9 cellular contexts compared by ENCODE assay signal in genomic region chr1:93021539-93022134, GRCh38. TPM values are rescaled to one million over a fixed set of nuclear protein-coding genes. Genes with fewer than 3 reads are reported as not detected.
A peak's percentile ranks its signal among the peaks of the same experiment; 100 is the strongest.
DNase-seq lines count a peak whose midpoint lies in the region; ATAC-seq and TF ChIP-seq lines count a peak whose summit lies in the region.
"Had no signal": no experiment of that assay in that cellular context is flagged by ENCODE, and none has a peak within 500 bp of the region (broad histone marks: within the 10 kb centered on the region; RNA-seq: fewer than 3 reads in every experiment).

No MANE protein-coding gene starts in this region.

- peak; percentile 49 for DNase-seq in activated CD4-positive, alpha-beta T cell treated with anti-CD3 and anti-CD28 coated beads, Interleukin-2, amount 10 ng/mL, durations not matched to agents 7 days and 5 days
- DNase-seq in activated CD4-positive, alpha-beta T cell treated with anti-CD3 and anti-CD28 coated beads, Interleukin-2, amount 50 U/mL, for 1 hour, result no peak
- DNase-seq in H7 (peak; percentile 49), NCI-H146 treated with DMSO at 0.1 percent for 48 hours (lab: John Stamatoyannopoulos, UW; ENCODE audit: unreplicated experiment) (peak; percentile 32), WERI-Rb-1 (no peak), glutamatergic neuron (no peak), activated gamma-delta T cell treated with Interleukin-2 at 50 U/mL for 16 hours (no peak)
- DNase-seq in stimulated activated effector memory CD8-positive, alpha-beta T cell treated with anti-CD3 and anti-CD28 coated beads, Interleukin-12 subunit alpha, Interleukin-12 subunit beta, amount 100 ng/mL, for 72 hours (ENCODE audit: low spot score in 2 of 2), result no peak

- peaks cover 30% of the 10 kb centered on the region for H3K27me3 Mint-ChIP-seq in activated CD4-positive, alpha-beta T cell treated with anti-CD3 and anti-CD28 coated beads, Interleukin-2, amount 10 ng/mL, durations not matched to agents 7 days and 5 days
- H3K27me3 Mint-ChIP-seq in glutamatergic neuron (ENCODE audit: unreplicated experiment), result peaks cover 3% of the 10 kb centered on the region

- H3K36me3 Mint-ChIP-seq in activated CD4-positive, alpha-beta T cell treated with anti-CD3 and anti-CD28 coated beads, Interleukin-2, amount 10 ng/mL, durations not matched to agents 7 days and 5 days (ENCODE audit: low read depth), result no peaks in the 10 kb centered on the region
- H3K36me3 Mint-ChIP-seq in glutamatergic neuron (ENCODE audit: unreplicated experiment), result no peaks in the 10 kb centered on the region
- H3K36me3 Mint-ChIP-seq in stimulated activated effector memory CD8-positive, alpha-beta T cell treated with anti-CD3 and anti-CD28 coated beads, Interleukin-12 subunit alpha, Interleukin-12 subunit beta, amount 100 ng/mL, for 72 hours, result no peaks in the 10 kb centered on the region

- H3K27me3 ChIP-seq in H7 (ENCODE audit: control insufficient read depth, insufficient read depth, low read length) (no peaks in the 10 kb centered on the region), WERI-Rb-1 (ENCODE audit: insufficient read depth, low read depth, severe bottlenecking) (no peaks in the 10 kb centered on the region)

- ATAC-seq in stimulated activated effector memory CD8-positive, alpha-beta T cell treated with anti-CD3 and anti-CD28 coated beads, Interleukin-12 subunit alpha, Interleukin-12 subunit beta, amount 100 ng/mL, for 72 hours, result peak; percentile 71

- H3K9me3 ChIP-seq in WERI-Rb-1 (ENCODE audit: severe bottlenecking), result no peaks in the 10 kb centered on the region

- POLR2A ChIA-PET in activated CD4-positive, alpha-beta T cell treated with anti-CD3 and anti-CD28 coated beads, Interleukin-2, amount 10 ng/mL, durations not matched to agents 7 days and 5 days (lab: Charles Lee), result no interaction called here

- no peaks in the 10 kb centered on the region for H3K9me3 Mint-ChIP-seq in activated CD4-positive, alpha-beta T cell treated with anti-CD3 and anti-CD28 coated beads, Interleukin-2, amount 10 ng/mL, durations not matched to agents 7 days and 5 days
- peaks cover 2% of the 10 kb centered on the region for H3K9me3 Mint-ChIP-seq in glutamatergic neuron (ENCODE audit: unreplicated experiment)
- no peaks in the 10 kb centered on the region for H3K9me3 Mint-ChIP-seq in stimulated activated effector memory CD8-positive, alpha-beta T cell treated with anti-CD3 and anti-CD28 coated beads, Interleukin-12 subunit alpha, Interleukin-12 subunit beta, amount 100 ng/mL, for 72 hours
- H3K9me3 Mint-ChIP-seq: central memory CD8-positive, alpha-beta T cell had no signal

- H3K36me3 ChIP-seq in H7 (replicated peaks; ENCODE audit: control insufficient read depth, insufficient read depth, low read length), result no peaks in the 10 kb centered on the region
- H3K36me3 ChIP-seq in WERI-Rb-1, result no peaks in the 10 kb centered on the region

- H3K27ac ChIP-seq in WERI-Rb-1, result no peak overlapping the region

- no peak overlapping the region for H3K27ac Mint-ChIP-seq in activated CD4-positive, alpha-beta T cell treated with anti-CD3 and anti-CD28 coated beads, Interleukin-2, amount 10 ng/mL, durations not matched to agents 7 days and 5 days
- H3K27ac Mint-ChIP-seq in glutamatergic neuron (ENCODE audit: unreplicated experiment), result no peak overlapping the region
- H3K27ac Mint-ChIP-seq in stimulated activated effector memory CD8-positive, alpha-beta T cell treated with anti-CD3 and anti-CD28 coated beads, Interleukin-12 subunit alpha, Interleukin-12 subunit beta, amount 100 ng/mL, for 72 hours, result no peak overlapping the region

- peaks cover 5% of the 10 kb centered on the region for H3K4me1 Mint-ChIP-seq in activated CD4-positive, alpha-beta T cell treated with anti-CD3 and anti-CD28 coated beads, Interleukin-2, amount 10 ng/mL, durations not matched to agents 7 days and 5 days
- H3K4me1 Mint-ChIP-seq in glutamatergic neuron (ENCODE audit: low read depth, unreplicated experiment), result peaks cover 24% of the 10 kb centered on the region
- no peaks in the 10 kb centered on the region for H3K4me1 Mint-ChIP-seq in stimulated activated effector memory CD8-positive, alpha-beta T cell treated with anti-CD3 and anti-CD28 coated beads, Interleukin-12 subunit alpha, Interleukin-12 subunit beta, amount 100 ng/mL, for 72 hours
- H3K4me1 Mint-ChIP-seq: central memory CD8-positive, alpha-beta T cell had no signal

- CTCF ChIA-PET in activated CD4-positive, alpha-beta T cell treated with anti-CD3 and anti-CD28 coated beads, Interleukin-2, amount 10 ng/mL, durations not matched to agents 7 days and 5 days (lab: Charles Lee), result interaction anchor here (0.6 to 2.4 kb wide), 6 partner anchors 10 to 59 kb away, joined by 3 to 9 read pairs (median 5); no protein-coding TSS in a partner anchor

- H3K4me3 ChIP-seq in H7 (ENCODE audit: insufficient read depth, low read depth, low read length), result no peak overlapping the region
- no peak overlapping the region for H3K4me3 ChIP-seq in WERI-Rb-1 (ENCODE audit: low read depth, low read length)

- peak; percentile 54 for TF ChIP-seq CTCF in WERI-Rb-1 (IDR thresholded peaks at IDR 0.05; ENCODE audit: low read depth, low read length)
- TF ChIP-seq CTCF in glutamatergic neuron (IDR thresholded peaks at IDR 0.05; ENCODE audit: partially characterized antibody, unreplicated experiment), result peak; percentile 90

- no peak overlapping the region for H3K4me3 Mint-ChIP-seq in activated CD4-positive, alpha-beta T cell treated with anti-CD3 and anti-CD28 coated beads, Interleukin-2, amount 10 ng/mL, durations not matched to agents 7 days and 5 days
- no peak overlapping the region for H3K4me3 Mint-ChIP-seq in glutamatergic neuron (ENCODE audit: unreplicated experiment)
- no peak overlapping the region for H3K4me3 Mint-ChIP-seq in stimulated activated effector memory CD8-positive, alpha-beta T cell treated with anti-CD3 and anti-CD28 coated beads, Interleukin-12 subunit alpha, Interleukin-12 subunit beta, amount 100 ng/mL, for 72 hours
- H3K4me3 Mint-ChIP-seq: central memory CD8-positive, alpha-beta T cell had no signal

RNA-seq across cellular contexts. Expression of gene MTF2, which starts 57.4 kb away (rescaled TPM):
- total RNA-seq in activated CD4-positive, alpha-beta T cell treated with anti-CD3 and anti-CD28 coated beads, Interleukin-2, amount 10 ng/mL, durations not matched to agents 7 days and 5 days, result 10 to 100 TPM; 49.9 to 56.7 TPM
- 106 and 117 TPM in 2 replicates for total RNA-seq in H7 (2014; rRNA removed; shearing (Covaris generic))
- total RNA-seq in glutamatergic neuron (ENCODE audit: unreplicated experiment), result 129 TPM

Comparison
In these comparisons a context has a peak if more than half of its experiments do, and no peak if none do; other contexts are left out.
1. DNase-seq: peak in activated CD4-positive, alpha-beta T cell treated with anti-CD3 and anti-CD28 coated beads, Interleukin-2, amount 10 ng/mL, durations not matched to agents 7 days and 5 days (single experiment), H7 (single experiment) and NCI-H146 treated with DMSO at 0.1 percent for 48 hours (single experiment); none in activated CD4-positive, alpha-beta T cell treated with anti-CD3 and anti-CD28 coated beads, Interleukin-2, amount 50 U/mL, for 1 hour (single experiment), WERI-Rb-1 (single experiment), glutamatergic neuron (single experiment), stimulated activated effector memory CD8-positive, alpha-beta T cell treated with anti-CD3 and anti-CD28 coated beads, Interleukin-12 subunit alpha, Interleukin-12 subunit beta, amount 100 ng/mL, for 72 hours (0 of 2) and activated gamma-delta T cell treated with Interleukin-2 at 50 U/mL for 16 hours (single experiment).